7 cellular contexts compared by ENCODE assay signal in genomic region chr14:73741386-73741875, GRCh38. TPM values are rescaled to one million over a fixed set of nuclear protein-coding genes. Genes with fewer than 3 reads are reported as not detected.
DNase-seq lines count a peak whose midpoint lies in the region; ATAC-seq and TF ChIP-seq lines count a peak whose summit lies in the region.

No MANE protein-coding gene starts in this region.

- ATAC-seq in GM21447 (IDR thresholded peaks at IDR 0.05; ENCODE audit: unreplicated experiment) (peak; percentile 34), upper lobe of right lung (peak; percentile 75), HG02938 (IDR thresholded peaks at IDR 0.05; ENCODE audit: unreplicated experiment) (no peak)

- peaks cover 46% of the 10 kb centered on the region for H4K20me1 ChIP-seq in OCI-LY7 (ENCODE audit: insufficient read depth, low read length)

- H3K79me2 ChIP-seq in OCI-LY7 (ENCODE audit: insufficient read depth, low read depth, low read length): peaks cover 79% of the 10 kb centered on the region

- intact Hi-C loops in OCI-LY7 (cut with micrococcal nuclease; ENCODE audit: unreplicated experiment) (loop anchor here (5.0 kb wide), 1 partner anchor 86 kb away; no protein-coding TSS in a partner anchor), upper lobe of right lung (cut with DNase I) (no loop called here)

- H3K27ac ChIP-seq in OCI-LY7 (ENCODE audit: low read depth, low read length, poor library complexity, severe bottlenecking) (peak overlapping the region; percentile 70), neutrophil (peak overlapping the region; percentile 87), upper lobe of right lung (peak overlapping the region; percentile 89)

- no peak overlapping the region for H2AFZ ChIP-seq in OCI-LY7 (ENCODE audit: low read length)

- CTCF ChIA-PET in OCI-LY7 (lab: Charles Lee; ENCODE audit: unreplicated experiment): interaction anchor here (1.1 to 1.4 kb wide), 3 partner anchors 14 to 43 kb away, joined by 3 to 5 read pairs (median 3); no protein-coding TSS in a partner anchor

- peaks cover 53% of the 10 kb centered on the region for H3K36me3 ChIP-seq in OCI-LY7 (ENCODE audit: insufficient read depth, low read length)
- H3K36me3 ChIP-seq in neutrophil: peaks cover 35% of the 10 kb centered on the region
- H3K36me3 ChIP-seq in upper lobe of right lung: peaks cover 34% of the 10 kb centered on the region

- H3K9me2 ChIP-seq in OCI-LY7 (ENCODE audit: insufficient read depth, low read length): no peaks in the 10 kb centered on the region

- H3K4me1 ChIP-seq in OCI-LY7 (ENCODE audit: insufficient read depth, low read length, poor library complexity, severe bottlenecking) (peaks cover 58% of the 10 kb centered on the region), neutrophil (ENCODE audit: control insufficient read depth in 1 of 2, insufficient read depth in 1 of 2, low read depth in 1 of 2, low read length in 1 of 2) (peaks cover 64 to 66% of the 10 kb centered on the region in 2 experiments), upper lobe of right lung (peaks cover 74% of the 10 kb centered on the region)

- H3K9me3 ChIP-seq in OCI-LY7 (ENCODE audit: low read length) (no peaks in the 10 kb centered on the region), neutrophil (no peaks in the 10 kb centered on the region), upper lobe of right lung (no peaks in the 10 kb centered on the region)

- POLR2A ChIA-PET in OCI-LY7 (lab: Charles Lee): interaction anchor here (0.8 to 4.0 kb wide), 8 partner anchors 13 to 43 kb away, joined by 3 to 17 read pairs (median 4); no protein-coding TSS in a partner anchor

- H3K4me3 ChIP-seq in OCI-LY7 (ENCODE audit: low read depth, low read length, poor library complexity, severe bottlenecking) (peak overlapping the region; percentile 58), fibroblast of villous mesenchyme (ENCODE audit: low read depth, low read length) (peak overlapping the region; percentile 27), neutrophil (ENCODE audit: low read depth in 1 of 2, low read length in 1 of 2) (peak overlapping the region; percentile 50 to 58), upper lobe of right lung (peak overlapping the region; percentile 26)

- no peaks in the 10 kb centered on the region for H3K27me3 ChIP-seq in neutrophil
- H3K27me3 ChIP-seq in upper lobe of right lung: no peaks in the 10 kb centered on the region

- no TSS peak for BruUV-seq in OCI-LY7 (replicated peaks; lab: Mats Ljungman, UMichigan)

- DNase-seq in OCI-LY7 (ENCODE audit: low spot score) (peak; percentile 54), fibroblast of villous mesenchyme (ENCODE audit: low read depth) (peak; percentile 86), upper lobe of right lung (peak; percentile 82)
- peak; percentile 89 for DNase-seq in activated effector memory CD4-positive, alpha-beta T cell treated with anti-CD3 and anti-CD28 coated beads, Interleukin-2, amount 50 U/mL, for 16 hours

- TF ChIP-seq CTCF in OCI-LY7 (conservative IDR thresholded peaks at IDR 0.05; ENCODE audit: low read length) (no peak), fibroblast of villous mesenchyme (IDR thresholded peaks at IDR 0.05; ENCODE audit: insufficient read depth, low read depth, low read length) (peak; percentile 10), neutrophil (IDR thresholded peaks at IDR 0.05) (no peak), upper lobe of right lung (IDR thresholded peaks at IDR 0.05) (no peak)

- H3K4me2 ChIP-seq in OCI-LY7 (ENCODE audit: low read length): peak overlapping the region; percentile 89

RNA-seq across cellular contexts. Expression of gene PNMA1, which starts 27.2 kb away (rescaled TPM):
- total RNA-seq in OCI-LY7 (2014; rRNA removed; shearing (Covaris generic)): 5.8 and 6.0 TPM in 2 replicates
- total RNA-seq in OCI-LY7 (2022) (14.5 and 14.6 TPM in 2 replicates), fibroblast of villous mesenchyme (29.6 and 31.1 TPM in 2 replicates), upper lobe of right lung (22.0 TPM)
